1 cellular context compared by ENCODE assay signal in the genomic region with DNA sequence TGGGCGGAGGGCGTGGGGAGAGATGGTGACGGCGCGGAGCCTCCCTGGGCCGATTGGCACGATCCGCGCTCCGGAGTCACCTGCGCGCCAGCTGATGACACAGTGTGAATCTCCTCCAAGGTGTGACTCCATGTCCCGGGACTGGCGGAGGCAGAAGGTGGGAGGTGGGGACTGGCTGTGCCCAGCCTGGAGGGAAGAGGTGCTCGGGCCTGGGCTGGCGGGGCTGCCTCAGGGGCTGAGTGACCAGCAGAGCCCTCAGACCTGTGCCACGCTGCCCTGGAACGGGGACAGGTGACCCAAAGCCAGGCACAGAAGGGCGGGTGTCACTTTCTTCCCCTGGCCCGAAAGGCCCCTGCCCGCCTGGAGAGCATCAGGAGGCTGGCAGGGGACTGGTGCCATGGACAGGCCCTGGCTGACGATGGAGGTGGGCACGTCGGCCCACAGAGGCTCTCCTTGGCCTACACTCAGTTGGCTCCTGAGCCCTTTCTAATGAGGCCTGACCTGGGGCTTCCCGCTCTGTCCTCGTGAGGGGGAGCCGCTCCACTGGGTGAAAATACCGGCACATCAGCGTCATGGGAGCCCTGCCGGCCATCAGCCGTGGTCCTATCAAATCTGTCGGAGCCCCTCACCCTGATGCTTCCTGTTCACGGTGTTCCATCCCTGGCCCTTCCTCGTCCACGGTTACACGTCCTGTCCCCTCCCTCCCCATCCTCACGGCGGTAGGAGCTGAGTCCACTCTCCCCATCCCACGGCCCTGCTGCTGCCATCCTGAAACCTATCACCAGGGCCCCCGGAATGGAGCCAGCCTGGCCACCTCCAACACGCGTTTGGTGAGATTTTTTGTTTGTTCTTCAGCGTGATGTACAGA.
TF ChIP-seq lines count a peak whose summit lies in the region.

No MANE protein-coding gene starts in this region.

TF ChIP-seq in SK-N-SH treated with all-trans-retinoic acid at 6 μM for 48 hours, 23 proteins besides CTCF, POLR2A, EP300 and RAD21 (continued from another document):
- TF ChIP-seq GLIS3 (CRISPR knock-in tag; IDR thresholded peaks at IDR 0.05), result no peak
